Comparison of ENCODE assay signal across 8 cellular contexts in the genomic region with DNA sequence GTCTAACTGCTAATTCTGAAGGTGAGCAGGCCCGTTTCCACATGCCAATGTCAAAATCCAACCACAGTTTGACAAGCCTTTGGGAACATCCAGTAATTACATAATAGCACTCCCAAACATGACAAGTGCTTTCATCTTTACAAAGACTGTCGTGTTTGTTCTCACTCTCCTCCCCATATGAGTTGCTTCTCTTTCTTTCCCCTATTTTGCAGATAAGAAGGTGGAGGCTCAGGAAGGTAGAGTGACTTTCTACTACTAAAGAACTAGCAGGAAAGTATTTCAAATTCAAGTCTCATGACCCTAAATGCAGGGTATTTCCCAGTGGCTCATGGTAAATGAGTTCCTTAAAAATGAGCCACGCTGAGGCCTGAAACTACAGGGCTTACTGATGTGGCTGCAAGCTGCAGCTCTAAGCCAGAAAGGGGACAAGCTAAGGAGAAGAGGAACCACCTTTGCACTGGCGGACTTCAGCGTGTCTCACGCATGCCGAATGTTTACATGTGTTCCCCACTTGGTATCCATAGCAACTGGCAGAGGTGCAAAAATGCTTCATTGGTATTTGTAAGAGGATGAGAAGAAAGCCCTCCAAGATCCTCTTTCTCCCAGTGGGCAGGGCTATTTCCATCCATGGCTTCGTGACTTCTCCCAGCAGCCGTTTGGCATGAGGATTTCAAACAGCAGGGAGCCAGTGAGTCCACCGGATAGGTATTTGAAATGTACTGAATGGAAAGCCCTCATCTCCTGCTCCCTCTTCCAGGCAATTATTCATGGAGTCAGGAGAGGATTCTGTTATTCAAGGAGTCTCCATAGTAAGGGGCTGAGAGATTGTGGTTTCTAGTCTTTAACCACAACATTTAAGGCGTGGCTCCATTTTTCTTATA. TPM values are rescaled to one million over a fixed set of nuclear protein-coding genes. Genes with fewer than 3 reads are reported as not detected.
DNase-seq lines count a peak whose midpoint lies in the region; ATAC-seq and TF ChIP-seq lines count a peak whose summit lies in the region.

No MANE protein-coding gene starts in this region.

- peak overlapping the region; percentile 73 for H3K27ac Mint-ChIP-seq in MCF 10A (ENCODE audit: low read depth, unreplicated experiment)

- no peaks in the 10 kb centered on the region for H3K9me3 ChIP-seq in right lobe of liver

- POLR2A ChIA-PET in MCF 10A (lab: Yijun Ruan, JAX), result interaction anchor here (0.8 to 3.7 kb wide), 6 partner anchors 8 to 60 kb away, joined by 3 to 20 read pairs (median 6); partner anchors contain the start of gene CD44

- peaks cover 40% of the 10 kb centered on the region for H3K4me1 Mint-ChIP-seq in MCF 10A (ENCODE audit: insufficient read depth, unreplicated experiment)

- no peaks in the 10 kb centered on the region for H3K4me1 ChIP-seq in right lobe of liver

- intact Hi-C loops in MCF 10A (cut with micrococcal nuclease), result loop anchor here (2.0 to 10.0 kb wide), 3 partner anchors 43 to 79 kb away; no protein-coding TSS in a partner anchor
- intact Hi-C loops in right lobe of liver (cut with DNase I), result no loop called here

- TF ChIP-seq CTCF in MCF 10A (IDR thresholded peaks at IDR 0.05; ENCODE audit: unreplicated experiment), result no peak
- TF ChIP-seq CTCF in right lobe of liver (IDR thresholded peaks at IDR 0.05), result no peak

- H3K27ac ChIP-seq in right lobe of liver, result peak overlapping the region in 1 of 3 donors; percentile 14

- WGBS in right lobe of liver (ENCODE audit: insufficient coverage, low coverage, low lambda C conversion rate, missing lambda C conversion rate), result 32% methylated on average over 7 of the region's 11 CpGs

- CTCF ChIA-PET in MCF 10A (lab: Yijun Ruan, JAX), result interaction anchor here (1.1 kb wide), 1 partner anchor 61 kb away, joined by 3 read pairs; no protein-coding TSS in a partner anchor

- no peaks in the 10 kb centered on the region for H3K36me3 ChIP-seq in right lobe of liver

- no peaks in the 10 kb centered on the region for H3K27me3 Mint-ChIP-seq in MCF 10A (ENCODE audit: insufficient read depth, unreplicated experiment)

- H3K9me3 Mint-ChIP-seq in MCF 10A (ENCODE audit: unreplicated experiment), result no peaks in the 10 kb centered on the region

- H3K27me3 ChIP-seq in right lobe of liver, result no peaks in the 10 kb centered on the region

- peak; percentile 61 for ATAC-seq in GM19452 (IDR thresholded peaks at IDR 0.05; ENCODE audit: unreplicated experiment)
- ATAC-seq in HG03520 (IDR thresholded peaks at IDR 0.05; ENCODE audit: unreplicated experiment), result peak; percentile 65
- ATAC-seq in right lobe of liver, result peak; percentile 52 to 72 (median 63)

- no peak overlapping the region for H3K4me3 ChIP-seq in right lobe of liver

- peak overlapping the region; percentile 43 for H3K4me3 Mint-ChIP-seq in MCF 10A (ENCODE audit: unreplicated experiment)

- H3K36me3 Mint-ChIP-seq in MCF 10A (ENCODE audit: insufficient read depth, unreplicated experiment), result no peaks in the 10 kb centered on the region

- no peak for TF ChIP-seq POLR2A in right lobe of liver (IDR thresholded peaks at IDR 0.05)

- no TSS peak for BruUV-seq in MCF 10A (replicated peaks; lab: Mats Ljungman, UMichigan)

- DNase-seq in AG20443 (ENCODE audit: low spot score), result peak; percentile 92
- peak; percentile 90 for DNase-seq in T1000 (lab: John Stamatoyannopoulos, UW)
- DNase-seq in MCF 10A (ENCODE audit: unreplicated experiment), result peak; percentile 93
- peak in 2 of 3 donors; percentile 29 to 61 for DNase-seq in right lobe of liver
- DNase-seq in stimulated activated CD8-positive, alpha-beta memory T cell treated with anti-CD3 and anti-CD28 coated beads, Interleukin-12 subunit alpha, Interleukin-12 subunit beta, amount 100 ng/mL, for 4 hours (ENCODE audit: low read depth), result peak; percentile 28
- no peak for DNase-seq in NCI-H2196 treated with DMSO at 0.1 percent for 48 hours (lab: John Stamatoyannopoulos, UW; ENCODE audit: unreplicated experiment)

RNA-seq across cellular contexts. Expression of gene CD44, which starts 55.5 kb away (rescaled TPM):
- 323 and 446 TPM in 2 replicates for total RNA-seq in MCF 10A (2022)
- total RNA-seq in right lobe of liver, result 10 to 100 TPM; 12.2 to 64.1 (median 22.9) TPM
